1 cellular context compared by ENCODE assay signal in the genomic region with DNA sequence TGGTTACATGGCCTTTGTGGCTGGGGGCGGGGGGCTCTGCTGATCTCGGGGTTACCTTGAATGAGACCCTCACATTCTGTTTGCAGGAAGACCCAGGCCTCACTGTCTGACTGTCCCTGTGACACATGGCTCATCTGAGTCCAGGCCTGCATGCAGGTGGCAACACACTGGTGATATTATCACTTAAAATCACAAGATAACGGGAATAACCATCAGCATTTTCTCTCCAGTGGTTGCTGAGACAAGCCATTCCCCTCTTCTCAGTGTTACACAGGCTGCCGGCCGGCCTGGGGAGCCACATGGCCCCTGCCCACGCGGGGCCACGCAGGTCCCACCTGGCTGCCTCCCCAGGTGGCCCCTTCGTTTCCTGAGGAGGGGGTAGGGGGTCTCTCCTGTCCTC.
TF ChIP-seq lines count a peak whose summit lies in the region.

No MANE protein-coding gene starts in this region.

TF ChIP-seq in HCT116, 20 proteins besides CTCF, POLR2A, EP300 and RAD21 (continued from another document):
- TF ChIP-seq YY1 (IDR thresholded peaks at IDR 0.05; ENCODE audit: extremely low read depth, insufficient replicate concordance, low read depth, low read length) (no peak), FOSL1 (IDR thresholded peaks at IDR 0.05; ENCODE audit: low read depth) (no peak), EZH2 (IDR thresholded peaks at IDR 0.05) (no peak), EZH2phosphoT487 (IDR thresholded peaks at IDR 0.05; ENCODE audit: borderline replicate concordance) (no peak)
- TF ChIP-seq, protein P1, sequence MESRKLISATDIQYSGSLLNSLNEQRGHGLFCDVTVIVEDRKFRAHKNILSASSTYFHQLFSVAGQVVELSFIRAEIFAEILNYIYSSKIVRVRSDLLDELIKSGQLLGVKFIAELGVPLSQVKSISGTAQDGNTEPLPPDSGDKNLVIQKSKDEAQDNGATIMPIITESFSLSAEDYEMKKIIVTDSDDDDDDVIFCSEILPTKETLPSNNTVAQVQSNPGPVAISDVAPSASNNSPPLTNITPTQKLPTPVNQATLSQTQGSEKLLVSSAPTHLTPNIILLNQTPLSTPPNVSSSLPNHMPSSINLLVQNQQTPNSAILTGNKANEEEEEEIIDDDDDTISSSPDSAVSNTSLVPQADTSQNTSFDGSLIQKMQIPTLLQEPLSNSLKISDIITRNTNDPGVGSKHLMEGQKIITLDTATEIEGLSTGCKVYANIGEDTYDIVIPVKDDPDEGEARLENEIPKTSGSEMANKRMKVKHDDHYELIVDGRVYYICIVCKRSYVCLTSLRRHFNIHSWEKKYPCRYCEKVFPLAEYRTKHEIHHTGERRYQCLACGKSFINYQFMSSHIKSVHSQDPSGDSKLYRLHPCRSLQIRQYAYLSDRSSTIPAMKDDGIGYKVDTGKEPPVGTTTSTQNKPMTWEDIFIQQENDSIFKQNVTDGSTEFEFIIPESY (IDR thresholded peaks at IDR 0.05; ENCODE audit: extremely low read depth, insufficient replicate concordance, low read length) = no peak
